ENCODE assay signal across 19 cellular contexts in genomic region chr1:165047985-165048384, GRCh38.
"Had no signal": no experiment of that assay in that cellular context is flagged by ENCODE, and none has a peak within 500 bp of the region (broad histone marks: within the 10 kb centered on the region; RNA-seq: fewer than 3 reads in every experiment).

No MANE protein-coding gene starts in this region.

- H3K36me3 ChIP-seq: adrenal gland, prostate gland, right atrium auricular region, transverse colon, vagina had no signal

- H3K4me1 ChIP-seq: adrenal gland, prostate gland, right atrium auricular region, transverse colon, vagina had no signal

- H3K36me3 Mint-ChIP-seq: activated naive CD4-positive, alpha-beta T cell treated with anti-CD3 and anti-CD28 coated beads, Interleukin-2, amount 50 U/mL, for 72 hours; memory B cell; naive B cell had no signal

- H3K27ac ChIP-seq: adrenal gland, prostate gland, right atrium auricular region, transverse colon, vagina, VCaP had no signal

- H3K4me3 ChIP-seq: adrenal gland, mucosa of descending colon, prostate gland, right atrium auricular region, transverse colon, vagina had no signal

- H3K4me3 Mint-ChIP-seq: activated T-helper 1 cell treated with anti-CD3 and anti-CD28 coated beads, Interleukin-12 subunit alpha, Interleukin-12 subunit beta, Interleukin-2, Interleukin-4 antibody, amounts not matched to agents 30 ng/mL and 10 ng/mL and 1 ng/mL, durations not matched to agents 14 hours and 24 hours and 36 hours; effector memory CD8-positive, alpha-beta T cell; memory B cell; naive B cell had no signal

- H3K27ac Mint-ChIP-seq: activated naive CD4-positive, alpha-beta T cell treated with anti-CD3 and anti-CD28 coated beads, Interleukin-2, amount 50 U/mL, for 72 hours; activated T-helper 1 cell treated with anti-CD3 and anti-CD28 coated beads, Interleukin-12 subunit alpha, Interleukin-12 subunit beta, Interleukin-2, Interleukin-4 antibody, amounts not matched to agents 30 ng/mL and 10 ng/mL and 1 ng/mL, durations not matched to agents 14 hours and 24 hours and 36 hours; effector memory CD8-positive, alpha-beta T cell; memory B cell; naive B cell had no signal

- H3K27me3 ChIP-seq: adrenal gland, right atrium auricular region, transverse colon, vagina had no signal

- ATAC-seq: activated naive CD4-positive, alpha-beta T cell treated with anti-CD3 and anti-CD28 coated beads, Interleukin-2, amount 50 U/mL, for 72 hours; effector memory CD8-positive, alpha-beta T cell; mucosa of descending colon; stimulated activated naive CD8-positive, alpha-beta T cell treated with anti-CD3 and anti-CD28 coated beads, Interleukin-15, Interleukin-2, amounts not matched to agents 100 U/mL and 50 U/mL, for 24 hours had no signal

- DNase-seq: activated CD4-positive, alpha-beta T cell treated with anti-CD3 and anti-CD28 coated beads for 1 hour; activated CD4-positive, alpha-beta T cell treated with anti-CD3 and anti-CD28 coated beads, Interleukin-2, amount 50 U/mL, for 4 hours; activated gamma-delta T cell treated with Interleukin-2 at 50 U/mL for 16 hours; adrenal gland; dermis blood vessel endothelial cell; effector memory CD8-positive, alpha-beta T cell; foreskin fibroblast; mucosa of descending colon; naive B cell; stimulated activated naive CD8-positive, alpha-beta T cell treated with anti-CD3 and anti-CD28 coated beads, Interleukin-15, Interleukin-2, amounts not matched to agents 100 U/mL and 50 U/mL, for 24 hours; T-helper 2 cell; transverse colon had no signal

- H3K9me3 ChIP-seq: adrenal gland, mucosa of descending colon, prostate gland, right atrium auricular region, transverse colon, vagina had no signal

- H3K4me1 Mint-ChIP-seq: memory B cell, naive B cell had no signal

- H3K9me3 Mint-ChIP-seq: activated T-helper 1 cell treated with anti-CD3 and anti-CD28 coated beads, Interleukin-12 subunit alpha, Interleukin-12 subunit beta, Interleukin-2, Interleukin-4 antibody, amounts not matched to agents 30 ng/mL and 10 ng/mL and 1 ng/mL, durations not matched to agents 14 hours and 24 hours and 36 hours; memory B cell had no signal
